ENCODE assay signal across 15 cellular contexts in genomic region chr18:56118422-56118821, GRCh38.
DNase-seq lines count a peak whose midpoint lies in the region; ATAC-seq and TF ChIP-seq lines count a peak whose summit lies in the region.
"Had no signal": no experiment of that assay in that cellular context is flagged by ENCODE, and none has a peak within 500 bp of the region (broad histone marks: within the 10 kb centered on the region; RNA-seq: fewer than 3 reads in every experiment).

No MANE protein-coding gene starts in this region.

- H3K4me3 Mint-ChIP-seq in activated CD4-positive, alpha-beta T cell treated with anti-CD3 and anti-CD28 coated beads, Interleukin-2, amount 10 ng/mL, durations not matched to agents 7 days and 5 days: no peak overlapping the region
- H3K4me3 Mint-ChIP-seq: CD4-positive, CD25-positive, alpha-beta regulatory T cell had no signal

- TF ChIP-seq POLR2A in thyroid gland (IDR thresholded peaks at IDR 0.05): no peak

- no peaks in the 10 kb centered on the region for H3K36me3 ChIP-seq in thyroid gland
- H3K36me3 ChIP-seq: BLaER1 treated with 17β-estradiol and CSF1 and Interleukin-3, amounts not matched to agents 10 nM and 100 nM had no signal

- no peaks in the 10 kb centered on the region for H3K27me3 ChIP-seq in thyroid gland
- H3K27me3 ChIP-seq: BLaER1 treated with 17β-estradiol and CSF1 and Interleukin-3, amounts not matched to agents 10 nM and 100 nM had no signal

- CTCF ChIA-PET in activated CD4-positive, alpha-beta T cell treated with anti-CD3 and anti-CD28 coated beads, Interleukin-2, amount 10 ng/mL, durations not matched to agents 7 days and 5 days (lab: Charles Lee): no interaction called here

- peaks cover 2% of the 10 kb centered on the region for H3K4me1 Mint-ChIP-seq in activated CD4-positive, alpha-beta T cell treated with anti-CD3 and anti-CD28 coated beads, Interleukin-2, amount 10 ng/mL, durations not matched to agents 7 days and 5 days
- H3K4me1 Mint-ChIP-seq: CD4-positive, CD25-positive, alpha-beta regulatory T cell had no signal

- no peak overlapping the region for H3K27ac ChIP-seq in thyroid gland
- H3K27ac ChIP-seq: GM23248, HL-60 had no signal

- POLR2A ChIA-PET in activated CD4-positive, alpha-beta T cell treated with anti-CD3 and anti-CD28 coated beads, Interleukin-2, amount 10 ng/mL, durations not matched to agents 7 days and 5 days (lab: Charles Lee): no interaction called here

- intact Hi-C loops in thyroid gland (cut with DNase I): no loop called here

- peaks cover 2% of the 10 kb centered on the region for H3K9me3 Mint-ChIP-seq in activated CD4-positive, alpha-beta T cell treated with anti-CD3 and anti-CD28 coated beads, Interleukin-2, amount 10 ng/mL, durations not matched to agents 7 days and 5 days

- peak; percentile 7 for DNase-seq in left kidney (ENCODE audit: low read depth, low spot score)
- DNase-seq in thyroid gland: peak; percentile 10 to 16
- DNase-seq in activated CD4-positive, alpha-beta T cell treated with anti-CD3 and anti-CD28 coated beads, Interleukin-2, amount 10 ng/mL, durations not matched to agents 7 days and 5 days: no peak
- no peak for DNase-seq in activated naive CD4-positive, alpha-beta T cell treated with anti-CD3 and anti-CD28 coated beads, Interleukin-2, amount 50 U/mL, for 16 hours
- no peak for DNase-seq in HCEC 1CT
- DNase-seq: 8988T; AML-193; CD4-positive, CD25-positive, alpha-beta regulatory T cell; DMS53; GF-D8; GM23248 had no signal

- H3K27ac Mint-ChIP-seq in activated CD4-positive, alpha-beta T cell treated with anti-CD3 and anti-CD28 coated beads, Interleukin-2, amount 10 ng/mL, durations not matched to agents 7 days and 5 days: no peak overlapping the region
- H3K27ac Mint-ChIP-seq: CD4-positive, CD25-positive, alpha-beta regulatory T cell had no signal

- H3K4me1 ChIP-seq in thyroid gland: peaks cover 5% of the 10 kb centered on the region in 2 donors

- H3K27me3 Mint-ChIP-seq in activated CD4-positive, alpha-beta T cell treated with anti-CD3 and anti-CD28 coated beads, Interleukin-2, amount 10 ng/mL, durations not matched to agents 7 days and 5 days: peaks cover 6% of the 10 kb centered on the region
- H3K27me3 Mint-ChIP-seq: CD4-positive, CD25-positive, alpha-beta regulatory T cell had no signal

- ATAC-seq in GM18870 (IDR thresholded peaks at IDR 0.05; ENCODE audit: unreplicated experiment) (peak; percentile 50), HG03097 (IDR thresholded peaks at IDR 0.05; ENCODE audit: low FRiP score, unreplicated experiment) (peak; percentile 47)

- no peaks in the 10 kb centered on the region for H3K36me3 Mint-ChIP-seq in activated CD4-positive, alpha-beta T cell treated with anti-CD3 and anti-CD28 coated beads, Interleukin-2, amount 10 ng/mL, durations not matched to agents 7 days and 5 days (ENCODE audit: low read depth)
- H3K36me3 Mint-ChIP-seq: CD4-positive, CD25-positive, alpha-beta regulatory T cell had no signal

- no peaks in the 10 kb centered on the region for H3K9me3 ChIP-seq in thyroid gland
- H3K9me3 ChIP-seq: BLaER1 treated with 17β-estradiol and CSF1 and Interleukin-3, amounts not matched to agents 10 nM and 100 nM had no signal

- no peak overlapping the region for H3K4me3 ChIP-seq in thyroid gland (replicated peaks in 1 of 3)
- H3K4me3 ChIP-seq: BLaER1 treated with 17β-estradiol and CSF1 and Interleukin-3, amounts not matched to agents 10 nM and 100 nM; GM23248 had no signal

- 52 to 58% methylated on average over 2 of the region's 2 CpGs for WGBS in thyroid gland, 2 donors

- no peak for TF ChIP-seq CTCF in thyroid gland (IDR thresholded peaks at IDR 0.05)

Comparison
In these comparisons a context has a peak if more than half of its experiments do, and no peak if none do; other contexts are left out.
1. DNase-seq: peak in left kidney (single experiment) and thyroid gland (2 of 2); none in activated CD4-positive, alpha-beta T cell treated with anti-CD3 and anti-CD28 coated beads, Interleukin-2, amount 10 ng/mL, durations not matched to agents 7 days and 5 days (single experiment), activated naive CD4-positive, alpha-beta T cell treated with anti-CD3 and anti-CD28 coated beads, Interleukin-2, amount 50 U/mL, for 16 hours (single experiment) and HCEC 1CT (single experiment).